ENCODE assay signal across 8 cellular contexts in genomic region chr6:159720708-159721107, GRCh38. TPM values are rescaled to one million over a fixed set of nuclear protein-coding genes. Genes with fewer than 3 reads are reported as not detected.
DNase-seq lines count a peak whose midpoint lies in the region; ATAC-seq, FAIRE-seq and TF ChIP-seq lines count a peak whose summit lies in the region.

No MANE protein-coding gene starts in this region.

- H2AK5ac ChIP-seq in mesenchymal stem cell (ENCODE audit: low read length, severe bottlenecking) = no peak overlapping the region

- ATAC-seq in K562 = peak; percentile 42
- no peak for ATAC-seq in GM21528 (IDR thresholded peaks at IDR 0.05; ENCODE audit: low FRiP score, unreplicated experiment)
- no peak for ATAC-seq in HG02763 (IDR thresholded peaks at IDR 0.05; ENCODE audit: unreplicated experiment)

- FAIRE-seq in K562 (lab: Jason Lieb, UNC) = no peak

- H3K14ac ChIP-seq in mesenchymal stem cell (ENCODE audit: low read length in 2 of 2) = no peak overlapping the region

- H3K4me1 ChIP-seq in K562 (replicated peaks in 1 of 2; ENCODE audit: control insufficient read depth in 2 of 2, insufficient read depth in 2 of 2, low read length in 2 of 2) (peaks cover 6 to 23% of the 10 kb centered on the region in 2 experiments), mesenchymal stem cell (ENCODE audit: control insufficient read depth, insufficient read depth, low read depth, low read length) (peaks cover 4% of the 10 kb centered on the region)

- H3K4ac ChIP-seq in mesenchymal stem cell (ENCODE audit: low read depth in 1 of 2, low read length in 2 of 2) = no peak overlapping the region

- TF ChIP-seq EP300 in K562 (IDR thresholded peaks at IDR 0.05; ENCODE audit: low read length) = no peak

- H2BK120ac ChIP-seq in mesenchymal stem cell (ENCODE audit: low read depth, low read length) = no peak overlapping the region

- peaks cover 35% of the 10 kb centered on the region for H3K79me2 ChIP-seq in K562 (ENCODE audit: control insufficient read depth, insufficient read depth, low read length)

- CTCF ChIA-PET in K562 (lab: Yijun Ruan, JAX; ENCODE audit: low intra/inter-chr PET ratio) = interaction anchor here (0.6 to 1.5 kb wide), 2 partner anchors 62 to 132 kb away, joined by 4 read pairs; no protein-coding TSS in a partner anchor

- H3K79me1 ChIP-seq in mesenchymal stem cell (replicated peaks; ENCODE audit: low read length, poor library complexity, severe bottlenecking) = peaks cover 26% of the 10 kb centered on the region

- DNase-seq in AG10803 (ENCODE audit: low read depth) = peak; percentile 12
- DNase-seq in GM06990 (ENCODE audit: extremely low read depth, insufficient read length) = no peak
- DNase-seq in NCI-H345 (lab: John Stamatoyannopoulos, UW) = peak; percentile 31
- peak; percentile 51 to 67 (median 55) for DNase-seq in K562 (ENCODE audit: extremely low read depth in 1 of 4, low spot score in 3 of 4)
- peak; percentile 47 for DNase-seq in mesenchymal stem cell
- no peak for DNase-seq in HK-2 (ENCODE audit: unreplicated experiment)

- peaks cover 5% of the 10 kb centered on the region; the same call in 1 of the 2 replicates for H3K9me3 ChIP-seq in K562 (replicated peaks; ENCODE audit: control insufficient read depth, insufficient read depth, low read depth, low read length)
- no peaks in the 10 kb centered on the region for H3K9me3 ChIP-seq in mesenchymal stem cell (ENCODE audit: control insufficient read depth, low read length)

- no peak overlapping the region for H3K4me2 ChIP-seq in K562 (ENCODE audit: insufficient read depth, low read length)
- no peak overlapping the region for H3K4me2 ChIP-seq in mesenchymal stem cell (ENCODE audit: low read length, poor library complexity, severe bottlenecking)

- no peaks in the 10 kb centered on the region; the same call in none of the 2 replicates for H3K36me3 ChIP-seq in GM06990 (ENCODE audit: control insufficient read depth, insufficient read depth, low read length)
- H3K36me3 ChIP-seq in K562 (ENCODE audit: control insufficient read depth, insufficient read depth, low read length) = peaks cover 11% of the 10 kb centered on the region; the same call in 2 of the 3 replicates
- peaks cover 4 to 7% of the 10 kb centered on the region in 2 experiments for H3K36me3 ChIP-seq in mesenchymal stem cell (ENCODE audit: control insufficient read depth in 1 of 2, insufficient read depth in 2 of 2, low read depth in 1 of 2, low read length in 2 of 2)

- peak; percentile 43 for TF ChIP-seq CTCF in AG10803 (conservative IDR thresholded peaks at IDR 0.05; ENCODE audit: low read length)
- TF ChIP-seq CTCF in GM06990 (IDR thresholded peaks at IDR 0.05; ENCODE audit: insufficient read depth, low read length, poor library complexity, severe bottlenecking) = peak; percentile 50
- TF ChIP-seq CTCF in K562 (IDR thresholded peaks at IDR 0.05 in 2 of 3, conservative IDR thresholded peaks at IDR 0.05 in 1 of 3; ENCODE audit: insufficient read depth in 2 of 3, low read depth in 1 of 3, low read length in 3 of 3) = peak; percentile 21 to 59 (median 41); a peak in 4 of 6 replicates

- H3K27me3 ChIP-seq in GM06990 (replicated peaks; ENCODE audit: control insufficient read depth, insufficient read depth, low read length) (no peaks in the 10 kb centered on the region), K562 (ENCODE audit: control insufficient read depth in 2 of 2, insufficient read depth in 2 of 2, low read length in 2 of 2) (no peaks in the 10 kb centered on the region), mesenchymal stem cell (ENCODE audit: control insufficient read depth in 1 of 2, insufficient read depth in 1 of 2, low read length in 2 of 2) (no peaks in the 10 kb centered on the region)

- TF ChIP-seq RAD21 in K562 (CRISPR knock-in tag; conservative IDR thresholded peaks at IDR 0.05 in 1 of 2, IDR thresholded peaks at IDR 0.05 in 1 of 2) = peak; percentile 17 to 18; a peak in 1 of 4 replicates

- H3K23ac ChIP-seq in mesenchymal stem cell (ENCODE audit: low read length in 2 of 2) = no peak overlapping the region

- TF ChIP-seq POLR2A in K562 (conservative IDR thresholded peaks at IDR 0.05) = no peak

- no peak overlapping the region for H2BK15ac ChIP-seq in mesenchymal stem cell (ENCODE audit: low read depth, poor library complexity, severe bottlenecking)

- H2BK12ac ChIP-seq in mesenchymal stem cell (ENCODE audit: low read length in 2 of 2) = no peak overlapping the region

- H4K91ac ChIP-seq in mesenchymal stem cell (ENCODE audit: low read length) = no peak overlapping the region

- H3K18ac ChIP-seq in mesenchymal stem cell (ENCODE audit: low read depth in 1 of 2, low read length in 2 of 2) = no peak overlapping the region

- no peaks in the 10 kb centered on the region for H3K9me1 ChIP-seq in K562 (ENCODE audit: control insufficient read depth, insufficient read depth, low read length)

- H3K4me3 ChIP-seq in AG10803 (ENCODE audit: low read length) = no peak overlapping the region
- H3K4me3 ChIP-seq in GM06990 (replicated peaks; ENCODE audit: low read depth, low read length) = no peak overlapping the region
- H3K4me3 ChIP-seq in K562 = no peak overlapping the region
- no peak overlapping the region for H3K4me3 ChIP-seq in mesenchymal stem cell (ENCODE audit: insufficient read depth in 1 of 2, low read depth in 1 of 2, low read length in 2 of 2)

- no TSS peak for BruUV-seq in K562 (replicated peaks; lab: Mats Ljungman, UMichigan)

- POLR2A ChIA-PET in K562 (lab: Yijun Ruan, JAX) = interaction anchor here (0.6 to 1.5 kb wide), 5 partner anchors 8 to 69 kb away, joined by 3 to 5 read pairs (median 4); partner anchors contain the start of gene TCP1

- H4K20me1 ChIP-seq in K562 (replicated peaks; ENCODE audit: control insufficient read depth, insufficient read depth, low read length) = no peaks in the 10 kb centered on the region

- intact Hi-C loops in K562 (cut with micrococcal nuclease) = loop anchor here (5.0 to 10.0 kb wide), 2 partner anchors 132 to 254 kb away; no protein-coding TSS in a partner anchor

- in situ Hi-C loops in K562 (cut with MboI) = no loop called here

- no peak overlapping the region for H3K27ac ChIP-seq in K562 (ENCODE audit: extremely low read depth, low read depth, low read length)
- H3K27ac ChIP-seq in mesenchymal stem cell (ENCODE audit: low read length, poor library complexity, severe bottlenecking) = no peak overlapping the region

- no peak overlapping the region for H3K9ac ChIP-seq in K562 (ENCODE audit: insufficient read depth in 1 of 2, low read depth in 2 of 2, low read length in 2 of 2)
- no peak overlapping the region for H3K9ac ChIP-seq in mesenchymal stem cell (ENCODE audit: low read length)

- no peak overlapping the region for H2BK5ac ChIP-seq in mesenchymal stem cell (ENCODE audit: low read depth, low read length, poor library complexity, severe bottlenecking)

- WGBS in K562 (ENCODE audit: insufficient coverage, low coverage, missing lambda C conversion rate) = 67% methylated on average over 7 of the region's 7 CpGs
- 100% methylated on average over 2 of the region's 7 CpGs for WGBS in mesenchymal stem cell

- H2AFZ ChIP-seq in K562 (ENCODE audit: low read depth, low read length) = no peak overlapping the region
- H2AFZ ChIP-seq in mesenchymal stem cell (ENCODE audit: low read depth, low read length) = no peak overlapping the region

- H4K8ac ChIP-seq in mesenchymal stem cell (ENCODE audit: low read length) = no peak overlapping the region

RNA-seq across cellular contexts. Expression of gene WTAP, which starts 6.6 kb away (rescaled TPM):
- 63.3 and 139 TPM in 2 replicates for total RNA-seq in K562 (2011; cell fraction: chromatin; rRNA removed; ENCODE audit: low replicate concordance)
- 28.2 and 43.2 TPM in 2 replicates for total RNA-seq in K562 (2011; cell fraction: nucleolus; rRNA removed)
- 89.1 and 167 TPM in 2 replicates for total RNA-seq in K562 (2011; cell fraction: nucleoplasm; rRNA removed)
- total RNA-seq in K562 (2014; rRNA removed) = 84.3 and 86.0 TPM in 2 replicates
- 110 and 124 TPM in 2 replicates for total RNA-seq in K562 (2014; rRNA removed; fragmentation: Illumina TruSeq; extraction: Trizol)
- 117 and 123 TPM in 2 replicates for total RNA-seq in K562 (2015; rRNA removed; fragmentation: Illumina TruSeq; extraction: Trizol)
- total RNA-seq in K562 (2021) = 105 and 110 TPM in 2 replicates
- 34.7 and 52.4 TPM in 2 replicates for polyA plus RNA-seq in K562 (2011; rRNA removed)
- polyA plus RNA-seq in K562 (2011; cell fraction: cytosol; rRNA removed) = 13.4 and 22.5 TPM in 2 replicates
- polyA plus RNA-seq in K562 (2011; cell fraction: nucleus; rRNA removed) = 36.2 and 36.5 TPM in 2 replicates
- 76.6 and 96.2 TPM in 2 replicates for polyA plus RNA-seq in K562 (2012)
- 143 and 156 TPM in 2 replicates for polyA plus RNA-seq in K562 (2014; fragmentation: Illumina TruSeq; extraction: Trizol)
- polyA plus RNA-seq in K562 (2014; fragmentation: Nextera tagmentation; extraction: Ambion mirVana) = 100 to 1,000 TPM in 1 of 2 experiments, 10 to 100 TPM in 1; 73.9 to 115 TPM
- polyA plus RNA-seq in K562 (2014; rRNA removed) = 83.8 and 91.3 TPM in 2 replicates
- polyA minus RNA-seq in K562 (2011; rRNA and poly(A)+ RNA removed) = 111 TPM in 2 replicates
- polyA minus RNA-seq in K562 (2011; cell fraction: cytosol; rRNA and poly(A)+ RNA removed) = 27.6 and 33.8 TPM in 2 replicates
- polyA minus RNA-seq in K562 (2011; cell fraction: nucleus; rRNA and poly(A)+ RNA removed) = 46.2 and 76.4 TPM in 2 replicates
- polyA plus RNA-seq in mesenchymal stem cell (2013, experiment 1 of 2) = 66.5 TPM
- 69.2 TPM for polyA plus RNA-seq in mesenchymal stem cell (2013, experiment 2 of 2)

RNA-seq across cellular contexts. Expression of gene SOD2, which starts 27.7 kb away (rescaled TPM):
- total RNA-seq in K562 (2011; cell fraction: chromatin; rRNA removed; ENCODE audit: low replicate concordance) = 40.8 and 47.2 TPM in 2 replicates
- total RNA-seq in K562 (2011; cell fraction: nucleolus; rRNA removed) = 16.8 and 23.3 TPM in 2 replicates
- total RNA-seq in K562 (2011; cell fraction: nucleoplasm; rRNA removed) = 28.5 and 41.5 TPM in 2 replicates
- total RNA-seq in K562 (2014; rRNA removed) = 87.0 and 95.0 TPM in 2 replicates
- total RNA-seq in K562 (2014; rRNA removed; fragmentation: Illumina TruSeq; extraction: Trizol) = 120 and 127 TPM in 2 replicates
- 113 and 115 TPM in 2 replicates for total RNA-seq in K562 (2015; rRNA removed; fragmentation: Illumina TruSeq; extraction: Trizol)
- 140 and 147 TPM in 2 replicates for total RNA-seq in K562 (2021)
- 95.8 and 116 TPM in 2 replicates for polyA plus RNA-seq in K562 (2011; rRNA removed)
- polyA plus RNA-seq in K562 (2011; cell fraction: cytosol; rRNA removed) = 66.2 and 79.3 TPM in 2 replicates
- polyA plus RNA-seq in K562 (2011; cell fraction: nucleus; rRNA removed) = 22.1 and 31.7 TPM in 2 replicates
- polyA plus RNA-seq in K562 (2012) = 90.1 and 109 TPM in 2 replicates
- polyA plus RNA-seq in K562 (2014; fragmentation: Illumina TruSeq; extraction: Trizol) = 113 and 115 TPM in 2 replicates
- polyA plus RNA-seq in K562 (2014; fragmentation: Nextera tagmentation; extraction: Ambion mirVana) = 10 to 100 TPM; 39.8 to 58.3 TPM
- 86.6 and 111 TPM in 2 replicates for polyA plus RNA-seq in K562 (2014; rRNA removed)
- 123 and 131 TPM in 2 replicates for polyA minus RNA-seq in K562 (2011; rRNA and poly(A)+ RNA removed)
- 56.7 and 65.4 TPM in 2 replicates for polyA minus RNA-seq in K562 (2011; cell fraction: cytosol; rRNA and poly(A)+ RNA removed)
- 17.0 and 33.3 TPM in 2 replicates for polyA minus RNA-seq in K562 (2011; cell fraction: nucleus; rRNA and poly(A)+ RNA removed)
- 86.6 TPM for polyA plus RNA-seq in mesenchymal stem cell (2013, experiment 1 of 2)
- polyA plus RNA-seq in mesenchymal stem cell (2013, experiment 2 of 2) = 89.2 TPM

RNA-seq across cellular contexts. Expression of gene ACAT2, which starts 41.1 kb away (rescaled TPM):
- total RNA-seq in K562 (2011; cell fraction: chromatin; rRNA removed; ENCODE audit: low replicate concordance) = 97.0 and 119 TPM in 2 replicates
- total RNA-seq in K562 (2011; cell fraction: nucleolus; rRNA removed) = 75.9 and 101 TPM in 2 replicates
- 118 and 128 TPM in 2 replicates for total RNA-seq in K562 (2011; cell fraction: nucleoplasm; rRNA removed)
- total RNA-seq in K562 (2014; rRNA removed) = 63.0 and 74.1 TPM in 2 replicates
- total RNA-seq in K562 (2014; rRNA removed; fragmentation: Illumina TruSeq; extraction: Trizol) = 151 and 166 TPM in 2 replicates
- 78.8 and 85.6 TPM in 2 replicates for total RNA-seq in K562 (2015; rRNA removed; fragmentation: Illumina TruSeq; extraction: Trizol)
- 131 and 144 TPM in 2 replicates for total RNA-seq in K562 (2021)
- 265 and 286 TPM in 2 replicates for polyA plus RNA-seq in K562 (2011; rRNA removed)
- 60.4 and 121 TPM in 2 replicates for polyA plus RNA-seq in K562 (2011; cell fraction: cytosol; rRNA removed)
- 71.9 and 123 TPM in 2 replicates for polyA plus RNA-seq in K562 (2011; cell fraction: nucleus; rRNA removed)
- polyA plus RNA-seq in K562 (2012) = 58.3 and 88.8 TPM in 2 replicates
- polyA plus RNA-seq in K562 (2014; fragmentation: Illumina TruSeq; extraction: Trizol) = 93.8 and 98.3 TPM in 2 replicates
- polyA plus RNA-seq in K562 (2014; fragmentation: Nextera tagmentation; extraction: Ambion mirVana) = 100 to 1,000 TPM; 247 to 309 TPM
- 90.9 and 94.5 TPM in 2 replicates for polyA plus RNA-seq in K562 (2014; rRNA removed)
- 193 and 204 TPM in 2 replicates for polyA minus RNA-seq in K562 (2011; rRNA and poly(A)+ RNA removed)
- polyA minus RNA-seq in K562 (2011; cell fraction: cytosol; rRNA and poly(A)+ RNA removed) = 59.9 and 62.8 TPM in 2 replicates
- 42.4 and 92.6 TPM in 2 replicates for polyA minus RNA-seq in K562 (2011; cell fraction: nucleus; rRNA and poly(A)+ RNA removed)
- 90.6 TPM for polyA plus RNA-seq in mesenchymal stem cell (2013, experiment 1 of 2)
- polyA plus RNA-seq in mesenchymal stem cell (2013, experiment 2 of 2) = 91.2 TPM

Comparison
In these comparisons a context has a peak if more than half of its experiments do, and no peak if none do; other contexts are left out.
1. DNase-seq: peak in AG10803 (single experiment), NCI-H345 (single experiment), K562 (4 of 4) and mesenchymal stem cell (single experiment); none in GM06990 (single experiment) and HK-2 (single experiment).
2. Peak in every context shown above with its lines, with median percentiles within 50 percentile points of each other: CTCF ChIP-seq.